30 cellular contexts compared by ENCODE assay signal in the genomic region with DNA sequence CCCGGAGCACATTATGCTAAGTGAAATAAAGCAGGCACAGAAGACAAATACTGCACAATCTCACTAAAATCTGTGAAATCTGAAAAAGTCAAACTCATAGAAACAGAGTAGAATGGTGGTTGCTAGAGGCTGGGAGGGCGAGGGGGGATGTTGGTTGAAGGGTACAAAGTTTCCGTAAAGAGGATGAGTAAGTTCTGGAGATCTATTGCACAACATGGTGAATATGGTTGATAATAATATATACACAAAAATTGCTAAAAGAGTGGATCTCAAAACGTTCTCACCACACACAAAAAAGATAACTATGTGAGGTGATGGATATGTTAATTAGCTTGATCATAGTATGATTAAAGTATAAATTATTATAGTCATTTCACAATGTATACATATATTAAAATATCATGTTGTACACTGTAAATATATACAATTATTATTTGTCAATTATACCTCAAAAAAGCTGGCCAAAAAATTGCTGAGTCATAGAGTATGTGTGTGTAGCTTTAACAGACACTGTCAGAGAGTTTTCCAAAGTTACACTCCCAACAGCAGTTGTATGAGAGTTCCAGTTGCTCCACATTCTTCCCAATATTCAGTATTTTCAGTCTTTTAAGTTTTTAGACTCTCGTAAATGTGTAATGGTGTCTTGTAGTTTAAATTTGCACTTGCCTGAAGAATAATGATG. TPM values are rescaled to one million over a fixed set of nuclear protein-coding genes. Genes with fewer than 3 reads are reported as not detected.
"Had no signal": no experiment of that assay in that cellular context is flagged by ENCODE, and none has a peak within 500 bp of the region (broad histone marks: within the 10 kb centered on the region; RNA-seq: fewer than 3 reads in every experiment).

No MANE protein-coding gene starts in this region.

- H3K9me3 ChIP-seq: heart right ventricle, lower lobe of right lung, thoracic aorta, uterus had no signal

- H3K27ac ChIP-seq: foreskin keratinocyte, heart right ventricle, lower lobe of right lung, neural progenitor cell, skin epidermis, thoracic aorta, uterus had no signal

- H3K4me1 Mint-ChIP-seq: activated CD4-positive, alpha-beta T cell treated with anti-CD3 and anti-CD28 coated beads for 36 hours; central memory CD8-positive, alpha-beta T cell; endodermal cell; natural killer cell; neural progenitor cell; stimulated activated effector memory CD8-positive, alpha-beta T cell treated with anti-CD3 and anti-CD28 coated beads, Interleukin-12 subunit alpha, Interleukin-12 subunit beta, amount 100 ng/mL, for 72 hours; T-helper 17 cell had no signal

- H3K27me3 ChIP-seq: neural progenitor cell had no signal

- DNase-seq: activated CD4-positive, alpha-beta T cell treated with anti-CD3 and anti-CD28 coated beads for 36 hours; activated CD4-positive, CD25-positive, alpha-beta regulatory T cell; activated naive CD4-positive, alpha-beta T cell; activated T-cell treated with anti-CD3 and anti-CD28 coated beads for 4 hours; activated T-cell treated with anti-CD3 and anti-CD28 coated beads, Interleukin-2, amount 50 U/mL, for 72 hours; anterior cingulate cortex; endodermal cell; foreskin keratinocyte; heart right ventricle; kidney glomerular epithelial cell; lower lobe of right lung; mesenchymal stem cell; natural killer cell; occipital lobe; right cardiac atrium; stimulated activated CD4-positive, alpha-beta T cell treated with anti-CD3 and anti-CD28 coated beads, Interleukin-4, amount 100 ng/mL, for 24 hours; T-helper 17 cell; trophoblast cell; uterus had no signal

- FAIRE-seq: bronchial epithelial cell had no signal

- H3K4me1 ChIP-seq: foreskin keratinocyte, heart right ventricle, lower lobe of right lung, neural progenitor cell, uterus had no signal

- H3K4me3 Mint-ChIP-seq: activated CD4-positive, alpha-beta T cell treated with anti-CD3 and anti-CD28 coated beads for 36 hours; activated naive CD8-positive, alpha-beta T cell; activated T-cell treated with anti-CD3 and anti-CD28 coated beads, Interleukin-2, amount 50 U/mL, for 72 hours; central memory CD8-positive, alpha-beta T cell; dendritic cell treated with granulocyte-macrophage colony-stimulating factor and Interleukin-4, amounts not matched to agents 40 ng/mL and 50 ng/mL, for 4 days; endodermal cell; natural killer cell; neural progenitor cell; stimulated activated effector memory CD8-positive, alpha-beta T cell treated with anti-CD3 and anti-CD28 coated beads, Interleukin-12 subunit alpha, Interleukin-12 subunit beta, amount 100 ng/mL, for 72 hours; stimulated activated naive CD8-positive, alpha-beta T cell treated with anti-CD3 and anti-CD28 coated beads, Interleukin-15, Interleukin-2, amounts not matched to agents 100 ng/mL and 50 ng/mL, for 24 hours; T-helper 17 cell had no signal

- H3K27ac Mint-ChIP-seq: activated CD4-positive, alpha-beta T cell treated with anti-CD3 and anti-CD28 coated beads for 36 hours; activated naive CD8-positive, alpha-beta T cell; activated T-cell treated with anti-CD3 and anti-CD28 coated beads, Interleukin-2, amount 50 U/mL, for 72 hours; dendritic cell treated with granulocyte-macrophage colony-stimulating factor and Interleukin-4, amounts not matched to agents 40 ng/mL and 50 ng/mL, for 4 days; endodermal cell; natural killer cell; neural progenitor cell; stimulated activated effector memory CD8-positive, alpha-beta T cell treated with anti-CD3 and anti-CD28 coated beads, Interleukin-12 subunit alpha, Interleukin-12 subunit beta, amount 100 ng/mL, for 72 hours; stimulated activated naive CD8-positive, alpha-beta T cell treated with anti-CD3 and anti-CD28 coated beads, Interleukin-15, Interleukin-2, amounts not matched to agents 100 ng/mL and 50 ng/mL, for 24 hours; T-helper 17 cell had no signal

- H3K9ac ChIP-seq: neural progenitor cell had no signal

- H3K4me3 ChIP-seq: heart right ventricle, lower lobe of right lung, neural progenitor cell, skin epidermis, thoracic aorta, uterus had no signal

- H3K36me3 Mint-ChIP-seq: activated naive CD8-positive, alpha-beta T cell; natural killer cell; neural progenitor cell; stimulated activated effector memory CD8-positive, alpha-beta T cell treated with anti-CD3 and anti-CD28 coated beads, Interleukin-12 subunit alpha, Interleukin-12 subunit beta, amount 100 ng/mL, for 72 hours had no signal

- H3K36me3 ChIP-seq: heart right ventricle, lower lobe of right lung, neural progenitor cell, thoracic aorta, uterus had no signal

- H3K9me3 Mint-ChIP-seq: activated T-cell treated with anti-CD3 and anti-CD28 coated beads, Interleukin-2, amount 50 U/mL, for 72 hours; central memory CD8-positive, alpha-beta T cell; dendritic cell treated with granulocyte-macrophage colony-stimulating factor and Interleukin-4, amounts not matched to agents 40 ng/mL and 50 ng/mL, for 4 days; natural killer cell; neural progenitor cell; stimulated activated effector memory CD8-positive, alpha-beta T cell treated with anti-CD3 and anti-CD28 coated beads, Interleukin-12 subunit alpha, Interleukin-12 subunit beta, amount 100 ng/mL, for 72 hours; stimulated activated naive CD8-positive, alpha-beta T cell treated with anti-CD3 and anti-CD28 coated beads, Interleukin-15, Interleukin-2, amounts not matched to agents 100 ng/mL and 50 ng/mL, for 24 hours had no signal

- H3K4me2 ChIP-seq: neural progenitor cell had no signal

- ATAC-seq: activated CD4-positive, alpha-beta T cell treated with anti-CD3 and anti-CD28 coated beads for 36 hours; activated T-cell treated with anti-CD3 and anti-CD28 coated beads, Interleukin-2, amount 50 U/mL, for 72 hours; esophagus mucosa; foreskin keratinocyte; heart right ventricle; left lobe of liver; lower lobe of right lung; natural killer cell; right cardiac atrium; stimulated activated effector memory CD8-positive, alpha-beta T cell treated with anti-CD3 and anti-CD28 coated beads, Interleukin-12 subunit alpha, Interleukin-12 subunit beta, amount 100 ng/mL, for 72 hours; T-helper 17 cell had no signal

- H2AFZ ChIP-seq: neural progenitor cell had no signal

RNA-seq across cellular contexts. Expression of a gene that starts 19.3 kb away (rescaled TPM):
- total RNA-seq: activated CD4-positive, alpha-beta T cell treated with anti-CD3 and anti-CD28 coated beads for 36 hours; activated T-cell treated with anti-CD3 and anti-CD28 coated beads, Interleukin-2, amount 50 U/mL, for 72 hours; foreskin keratinocyte; left lobe of liver; natural killer cell; right cardiac atrium; T-helper 17 cell had no signal
- polyA plus RNA-seq: foreskin keratinocyte had no signal

RNA-seq across cellular contexts. Expression of a gene that starts 55.6 kb away (rescaled TPM):
- total RNA-seq: natural killer cell, T-helper 17 cell had no signal
